Comparison of ENCODE assay signal across 8 cellular contexts in genomic region chr5:140346348-140347221, GRCh38. TPM values are rescaled to one million over a fixed set of nuclear protein-coding genes. Genes with fewer than 3 reads are reported as not detected.
DNase-seq lines count a peak whose midpoint lies in the region; ATAC-seq and TF ChIP-seq lines count a peak whose summit lies in the region.

TSS of gene HBEGF (minus strand) at chr5:140346603. CDS start at chr5:140346328, 275 bp downstream.

- H3K4me1 Mint-ChIP-seq in activated CD4-positive, alpha-beta memory T cell treated with anti-CD3 and anti-CD28 coated beads, Interleukin-2, amount 10 ng/mL, durations not matched to agents 7 days and 5 days = peaks cover 64% of the 10 kb centered on the region

- no peaks in the 10 kb centered on the region for H3K9me3 ChIP-seq in effector memory CD4-positive, alpha-beta T cell (ENCODE audit: control insufficient read depth, low read length)
- no peaks in the 10 kb centered on the region for H3K9me3 ChIP-seq in lung (ENCODE audit: control insufficient read depth in 2 of 2, insufficient read depth in 1 of 2, low read length in 1 of 2)

- POLR2A ChIA-PET in activated CD4-positive, alpha-beta memory T cell treated with anti-CD3 and anti-CD28 coated beads, Interleukin-2, amount 10 ng/mL, durations not matched to agents 7 days and 5 days (lab: Charles Lee) = interaction anchor here (0.7 to 4.5 kb wide), 17 partner anchors 10 to 219 kb away, joined by 3 to 40 read pairs (median 4); partner anchors contain the start of genes ANKHD1, CYSTM1 and PFDN1

- H3K36me3 Mint-ChIP-seq in activated CD4-positive, alpha-beta memory T cell treated with anti-CD3 and anti-CD28 coated beads, Interleukin-2, amount 10 ng/mL, durations not matched to agents 7 days and 5 days (ENCODE audit: low read depth) = peaks cover 43% of the 10 kb centered on the region

- CTCF ChIA-PET in activated CD4-positive, alpha-beta memory T cell treated with anti-CD3 and anti-CD28 coated beads, Interleukin-2, amount 10 ng/mL, durations not matched to agents 7 days and 5 days (lab: Charles Lee) = interaction anchor here (0.5 to 21.6 kb wide), 22 partner anchors 9 to 378 kb away, joined by 3 to 951 read pairs (median 4); partner anchors contain the start of genes ANKHD1 and PFDN1

- ATAC-seq in HG03135 (IDR thresholded peaks at IDR 0.05; ENCODE audit: unreplicated experiment) = peak; percentile 72
- ATAC-seq in lung (ENCODE audit: insufficient read depth, low FRiP score) = peak; percentile 88

- H3K4me1 ChIP-seq in effector memory CD4-positive, alpha-beta T cell (ENCODE audit: control insufficient read depth, insufficient read depth, low read length, poor library complexity, severe bottlenecking) = peaks cover 27% of the 10 kb centered on the region
- peaks cover 17% of the 10 kb centered on the region in 2 donors for H3K4me1 ChIP-seq in lung (ENCODE audit: control insufficient read depth in 2 of 2, insufficient read depth in 2 of 2, low read length in 2 of 2)

- WGBS in lung, 2 donors = 1% methylated on average over 46 to 72 of the region's 72 CpGs

- H3K4me3 Mint-ChIP-seq in activated CD4-positive, alpha-beta memory T cell treated with anti-CD3 and anti-CD28 coated beads, Interleukin-2, amount 10 ng/mL, durations not matched to agents 7 days and 5 days = peak within 1 kb of the TSS; percentile 96

- TF ChIP-seq CTCF in lung (IDR thresholded peaks at IDR 0.05; ENCODE audit: control extremely low read depth, extremely low read depth) = peak; percentile 20

- in situ Hi-C loops in GM18951 (cut with MboI; ENCODE audit: low sequenced_read_pairs, unreplicated experiment) = no loop called here

- H3K27ac ChIP-seq in effector memory CD4-positive, alpha-beta T cell (ENCODE audit: insufficient read depth, low read length, poor library complexity, severe bottlenecking) = no peak within 1 kb of the TSS
- H3K27ac ChIP-seq in lung (ENCODE audit: low read depth in 1 of 2, low read length in 1 of 2) = peak within 1 kb of the TSS; percentile 81 to 95

- peak within 1 kb of the TSS; percentile 94 for H3K27ac Mint-ChIP-seq in activated CD4-positive, alpha-beta memory T cell treated with anti-CD3 and anti-CD28 coated beads, Interleukin-2, amount 10 ng/mL, durations not matched to agents 7 days and 5 days

- peak within 1 kb of the TSS; percentile 60 for H3K4me3 ChIP-seq in effector memory CD4-positive, alpha-beta T cell (ENCODE audit: insufficient read depth, low read depth, low read length, poor library complexity, severe bottlenecking)
- H3K4me3 ChIP-seq in lung = peak within 1 kb of the TSS; percentile 49

- no peaks in the 10 kb centered on the region for H3K27me3 ChIP-seq in effector memory CD4-positive, alpha-beta T cell (replicated peaks; ENCODE audit: control insufficient read depth, insufficient read depth, low read length, poor library complexity, severe bottlenecking)
- H3K27me3 ChIP-seq in lung (ENCODE audit: control insufficient read depth, insufficient read depth) = no peaks in the 10 kb centered on the region

- no peaks in the 10 kb centered on the region for H3K36me3 ChIP-seq in effector memory CD4-positive, alpha-beta T cell (ENCODE audit: control insufficient read depth, insufficient read depth, low read length)
- peaks cover 0 to 9% of the 10 kb centered on the region in 2 donors for H3K36me3 ChIP-seq in lung (ENCODE audit: control insufficient read depth in 2 of 2, insufficient read depth in 2 of 2, low read length in 2 of 2)

- H3K9me3 Mint-ChIP-seq in activated CD4-positive, alpha-beta memory T cell treated with anti-CD3 and anti-CD28 coated beads, Interleukin-2, amount 10 ng/mL, durations not matched to agents 7 days and 5 days = no peaks in the 10 kb centered on the region

- peaks cover 3% of the 10 kb centered on the region for H3K27me3 Mint-ChIP-seq in activated CD4-positive, alpha-beta memory T cell treated with anti-CD3 and anti-CD28 coated beads, Interleukin-2, amount 10 ng/mL, durations not matched to agents 7 days and 5 days

- peak; percentile 66 for TF ChIP-seq POLR2A in GM18951 (IDR thresholded peaks at IDR 0.05; ENCODE audit: extremely low read depth, insufficient read depth, insufficient read length)

- peak; percentile 64 to 65 for DNase-seq in AML-193 (lab: John Stamatoyannopoulos, UW)
- DNase-seq in NCI-H69 (lab: John Stamatoyannopoulos, UW) = peak; percentile 91
- peak; percentile 63 for DNase-seq in activated CD4-positive, alpha-beta memory T cell treated with anti-CD3 and anti-CD28 coated beads, Interleukin-2, amount 10 ng/mL, durations not matched to agents 7 days and 5 days
- DNase-seq in effector memory CD4-positive, alpha-beta T cell = peak; percentile 20 to 53 (median 41)
- DNase-seq in lung (ENCODE audit: low spot score) = peak; percentile 85
- peak; percentile 14 for DNase-seq in stimulated activated CD8-positive, alpha-beta memory T cell treated with anti-CD3 and anti-CD28 coated beads, Interleukin-15, amount 100 ng/mL, for 1 hour (ENCODE audit: low read depth)

RNA-seq across cellular contexts. Expression of gene HBEGF, which starts in this region (rescaled TPM):
- total RNA-seq in activated CD4-positive, alpha-beta memory T cell treated with anti-CD3 and anti-CD28 coated beads, Interleukin-2, amount 10 ng/mL, durations not matched to agents 7 days and 5 days = 10 to 100 TPM; 67.9 to 69.1 TPM
- 10 to 100 TPM; 13.0 to 27.1 TPM for total RNA-seq in lung
- 10 to 100 TPM; 16.3 to 20.5 TPM for polyA plus RNA-seq in lung

Comparison
In these comparisons a context has a peak if more than half of its experiments do, and no peak if none do; other contexts are left out.
1. DNase-seq: peak in every context shown above with its lines; median percentile 91 in NCI-H69; 85 in lung; 64 in AML-193; 63 in activated CD4-positive, alpha-beta memory T cell treated with anti-CD3 and anti-CD28 coated beads, Interleukin-2, amount 10 ng/mL, durations not matched to agents 7 days and 5 days; 41 in effector memory CD4-positive, alpha-beta T cell; 14 in stimulated activated CD8-positive, alpha-beta memory T cell treated with anti-CD3 and anti-CD28 coated beads, Interleukin-15, amount 100 ng/mL, for 1 hour.